Comparison of ENCODE assay signal across 8 cellular contexts in genomic region chr12:121060149-121061001, GRCh38. TPM values are rescaled to one million over a fixed set of nuclear protein-coding genes. Genes with fewer than 3 reads are reported as not detected.
DNase-seq lines count a peak whose midpoint lies in the region; ATAC-seq, FAIRE-seq and TF ChIP-seq lines count a peak whose summit lies in the region.

No MANE protein-coding gene starts in this region.

- H3K27me3 ChIP-seq in H1 (replicated peaks in 1 of 4; ENCODE audit: control insufficient read depth in 3 of 4, extremely low read depth in 1 of 4, insufficient read depth in 3 of 4, low read length in 3 of 4) (no peaks in the 10 kb centered on the region), suprapubic skin (no peaks in the 10 kb centered on the region)

- no peak overlapping the region for H2BK5ac ChIP-seq in H1 (ENCODE audit: low read depth, low read length)

- H3K79me2 ChIP-seq in H1 (ENCODE audit: control insufficient read depth in 1 of 2, insufficient read depth in 2 of 2, low read length in 2 of 2) = no peaks in the 10 kb centered on the region

- H3K36me3 Mint-ChIP-seq in activated CD4-positive, alpha-beta memory T cell treated with anti-CD3 and anti-CD28 coated beads for 36 hours = no peaks in the 10 kb centered on the region

- peak; percentile 62 for TF ChIP-seq CTCF in AG09309 (IDR thresholded peaks at IDR 0.05; ENCODE audit: control insufficient read depth, insufficient read depth, low read depth, low read length, missing control alignments)
- peak; percentile 41 to 57 (median 53) for TF ChIP-seq CTCF in H1 (IDR thresholded peaks at IDR 0.05; ENCODE audit: control extremely low read depth in 1 of 3, insufficient read depth in 1 of 3, low read depth in 1 of 3, low read length in 3 of 3)
- TF ChIP-seq CTCF in suprapubic skin (IDR thresholded peaks at IDR 0.05) = peak; percentile 37 to 42

- no peak overlapping the region for H4K5ac ChIP-seq in H1 (ENCODE audit: insufficient read length, low read depth, low read length)

- H2BK120ac ChIP-seq in H1 (replicated peaks; ENCODE audit: low read depth, low read length) = no peak overlapping the region

- H3K9me3 ChIP-seq in H1 (ENCODE audit: insufficient read depth in 2 of 2, low read depth in 1 of 2, low read length in 1 of 2) = no peaks in the 10 kb centered on the region
- no peaks in the 10 kb centered on the region for H3K9me3 ChIP-seq in suprapubic skin

- no peak overlapping the region for H2AK5ac ChIP-seq in H1 (ENCODE audit: low read depth, low read length)

- no peak overlapping the region; the same call in 1 of the 2 replicates for H2BK12ac ChIP-seq in H1 (ENCODE audit: low read depth, low read length)

- H3K27me3 Mint-ChIP-seq in activated CD4-positive, alpha-beta memory T cell treated with anti-CD3 and anti-CD28 coated beads for 36 hours = no peaks in the 10 kb centered on the region

- no peaks in the 10 kb centered on the region for H3K79me1 ChIP-seq in H1 (ENCODE audit: low read depth, low read length)

- DNase-seq in AG09309 (ENCODE audit: low read depth) = no peak
- peak; percentile 55 for DNase-seq in GM18507 (ENCODE audit: extremely low spot score, insufficient read length, low read depth)
- peak; percentile 12 for DNase-seq in NCI-H345 treated with DMSO at 0.1 percent for 48 hours (lab: John Stamatoyannopoulos, UW; ENCODE audit: unreplicated experiment)
- DNase-seq in activated CD4-positive, alpha-beta memory T cell treated with anti-CD3 and anti-CD28 coated beads for 36 hours = peak; percentile 74
- DNase-seq in H1 (ENCODE audit: low read depth in 1 of 2, low spot score in 2 of 2) = peak; percentile 17 to 84
- DNase-seq in midbrain (lab: John Stamatoyannopoulos, UW) = peak; percentile 42
- no peak for DNase-seq in suprapubic skin (ENCODE audit: low spot score in 2 of 2)

- H4K8ac ChIP-seq in H1 (ENCODE audit: extremely low read depth, insufficient read depth, low read length) = peak overlapping the region; percentile 91

- H3K4me1 ChIP-seq in H1 (replicated peaks in 1 of 4; ENCODE audit: control insufficient read depth in 3 of 4, insufficient read depth in 4 of 4, low read length in 3 of 4) (peaks cover 0 to 3% (median 0%) of the 10 kb centered on the region in 4 experiments; a peak in 1 of 7 replicates), suprapubic skin (peaks cover 16% of the 10 kb centered on the region)

- H3K4ac ChIP-seq in H1 (replicated peaks; ENCODE audit: insufficient read length, low read depth, low read length) = no peak overlapping the region

- H3K9me3 Mint-ChIP-seq in activated CD4-positive, alpha-beta memory T cell treated with anti-CD3 and anti-CD28 coated beads for 36 hours = no peaks in the 10 kb centered on the region

- H3K4me3 ChIP-seq in AG09309 (ENCODE audit: control insufficient read depth, low read depth, low read length) (peak overlapping the region; percentile 39), H1 (ENCODE audit: extremely low read depth in 1 of 4, insufficient read depth in 2 of 4, low read depth in 3 of 4, low read length in 4 of 4) (peak overlapping the region in 3 of 4 experiments; percentile 12 to 46 (median 29); a peak in 5 of 8 replicates), suprapubic skin (peak overlapping the region; percentile 30)

- no peak overlapping the region for H2BK15ac ChIP-seq in H1 (ENCODE audit: low read length)

- no peak overlapping the region for H4K91ac ChIP-seq in H1 (replicated peaks; ENCODE audit: insufficient read length, low read length)

- H3K4me2 ChIP-seq in H1 (ENCODE audit: insufficient read depth in 1 of 2, low read depth in 2 of 2, low read length in 2 of 2) = peak overlapping the region; percentile 3 to 62; a peak in 3 of 4 replicates

- ATAC-seq in HG02970 (IDR thresholded peaks at IDR 0.05; ENCODE audit: low FRiP score, unreplicated experiment) = peak; percentile 60

- peak overlapping the region; percentile 59; the same call in 1 of the 2 replicates for H3K27ac ChIP-seq in H1 (ENCODE audit: low read depth, low read length)
- peak overlapping the region; percentile 53 for H3K27ac ChIP-seq in suprapubic skin

- 47% methylated on average over 16 of the region's 16 CpGs; no CpG with 5 or more reads in 1 of the 2 experiments for WGBS in H1 (ENCODE audit: extremely low coverage in 1 of 2, insufficient coverage in 1 of 2, insufficient read length in 1 of 2, insufficient replicate concordance in 2 of 2, low coverage in 1 of 2, low lambda C conversion rate in 2 of 2, missing lambda C conversion rate in 1 of 2), 2 experiments
- WGBS in suprapubic skin = 58% methylated on average over 16 of the region's 16 CpGs

- no peak overlapping the region for H2BK20ac ChIP-seq in H1 (ENCODE audit: low read length)

- TF ChIP-seq POLR2A in H1 (IDR thresholded peaks at IDR 0.05; ENCODE audit: control extremely low read depth in 1 of 2, low read depth in 2 of 2, low read length in 2 of 2) (no peak), suprapubic skin (IDR thresholded peaks at IDR 0.05) (no peak)

- H3K4me1 Mint-ChIP-seq in activated CD4-positive, alpha-beta memory T cell treated with anti-CD3 and anti-CD28 coated beads for 36 hours (ENCODE audit: low read depth) = peaks cover 11% of the 10 kb centered on the region

- peak overlapping the region; percentile 87 for H3K27ac Mint-ChIP-seq in activated CD4-positive, alpha-beta memory T cell treated with anti-CD3 and anti-CD28 coated beads for 36 hours

- H3K9ac ChIP-seq in H1 (replicated peaks in 1 of 4; ENCODE audit: extremely low read depth in 1 of 4, low read depth in 3 of 4, low read length in 3 of 4) = peak overlapping the region in 1 of 4 experiments; percentile 20; a peak in 1 of 7 replicates

- peak overlapping the region; percentile 98 for H2AFZ ChIP-seq in H1 (ENCODE audit: low read length)

- H4K20me1 ChIP-seq in H1 (replicated peaks in 1 of 2; ENCODE audit: control insufficient read depth in 1 of 2, insufficient read depth in 2 of 2, low read length in 2 of 2) = no peaks in the 10 kb centered on the region

- peak; percentile 52 to 61 for TF ChIP-seq RAD21 in H1 (IDR thresholded peaks at IDR 0.05 in 1 of 2, conservative IDR thresholded peaks at IDR 0.05 in 1 of 2; ENCODE audit: low read depth in 2 of 2, low read length in 2 of 2)

- POLR2A ChIA-PET in activated CD4-positive, alpha-beta memory T cell treated with anti-CD3 and anti-CD28 coated beads for 36 hours (lab: Charles Lee) = interaction anchor here (1.0 to 1.5 kb wide), 4 partner anchors 12 to 340 kb away, joined by 3 to 5 read pairs (median 3); partner anchors contain the start of genes OASL and RNF34
- POLR2A ChIA-PET in H1 (lab: Charles Lee; ENCODE audit: partially characterized antibody) = interaction anchor here (0.7 kb wide), 2 partner anchors 30 to 830 kb away, joined by 3 read pairs; no protein-coding TSS in a partner anchor

- intact Hi-C loops in activated CD4-positive, alpha-beta memory T cell treated with anti-CD3 and anti-CD28 coated beads for 36 hours (cut with micrococcal nuclease) = loop anchor here (1.0 to 2.0 kb wide), 5 partner anchors 21 to 170 kb away; partner anchors contain the start of gene OASL

- H3K36me3 ChIP-seq in H1 (ENCODE audit: control insufficient read depth in 2 of 4, insufficient read depth in 4 of 4, low read length in 3 of 4) (no peaks in the 10 kb centered on the region), suprapubic skin (no peaks in the 10 kb centered on the region)

- CTCF ChIA-PET in activated CD4-positive, alpha-beta memory T cell treated with anti-CD3 and anti-CD28 coated beads for 36 hours (lab: Charles Lee) = interaction anchor here (0.6 to 6.4 kb wide), 44 partner anchors 9 to 585 kb away, joined by 3 to 72 read pairs (median 4); partner anchors contain the start of genes C12orf43, OASL and POP5
- CTCF ChIA-PET in H1 (lab: Charles Lee; ENCODE audit: partially characterized antibody) = interaction anchor here (0.6 to 4.1 kb wide), 43 partner anchors 8 to 766 kb away, joined by 3 to 26 read pairs (median 5); partner anchors contain the start of gene C12orf43

- FAIRE-seq in GM18507 (lab: Jason Lieb, UNC) (peak; percentile 95), H1 (lab: Jason Lieb, UNC) (no peak)

- H3K18ac ChIP-seq in H1 (ENCODE audit: extremely low read depth, low read length) = no peak overlapping the region

- no peak overlapping the region for H3K23ac ChIP-seq in H1 (ENCODE audit: insufficient read length)

- no peak overlapping the region for H3K56ac ChIP-seq in H1 (replicated peaks; ENCODE audit: insufficient read length, low read depth, low read length)

- H3K14ac ChIP-seq in H1 (ENCODE audit: insufficient read length) = no peak overlapping the region

- peak overlapping the region; percentile 70 for H3K4me3 Mint-ChIP-seq in activated CD4-positive, alpha-beta memory T cell treated with anti-CD3 and anti-CD28 coated beads for 36 hours

- no peaks in the 10 kb centered on the region; the same call in 1 of the 2 replicates for H3K23me2 ChIP-seq in H1 (ENCODE audit: low read depth, low read length)

- no peak for TF ChIP-seq EP300 in H1 (IDR thresholded peaks at IDR 0.05; ENCODE audit: borderline replicate concordance in 1 of 2, low read depth in 2 of 2, low read length in 2 of 2)
- TF ChIP-seq EP300 in suprapubic skin (IDR thresholded peaks at IDR 0.05) = no peak

RNA-seq across cellular contexts. Expression of gene OASL, which starts 21.3 kb away (rescaled TPM):
- total RNA-seq in activated CD4-positive, alpha-beta memory T cell treated with anti-CD3 and anti-CD28 coated beads for 36 hours = 10 to 100 TPM; 21.9 to 26.5 TPM
- total RNA-seq in H1 (2021; fragmentation: NEBNext Ultra II Directional; extraction: Animal tissue kit (Norgen Biotek cat#: 25700)) = not detected in 2 replicates
- not detected in 2 replicates for polyA plus RNA-seq in H1 (2011; rRNA removed)
- not detected for polyA plus RNA-seq in H1 (2011; cell fraction: cytosol; rRNA removed)
- polyA plus RNA-seq in H1 (2011; cell fraction: nucleus; rRNA removed) = not detected
- polyA plus RNA-seq in H1 (2012, experiment 1 of 2) = not detected in 4 replicates
- not detected for polyA plus RNA-seq in H1 (2012, experiment 2 of 2)
- not detected for polyA plus RNA-seq in H1 (2013, experiment 1 of 2)
- not detected for polyA plus RNA-seq in H1 (2013, experiment 2 of 2)
- polyA minus RNA-seq in H1 (2011; rRNA and poly(A)+ RNA removed) = not detected in 2 replicates
- polyA minus RNA-seq in H1 (2011; cell fraction: cytosol; rRNA and poly(A)+ RNA removed) = not detected
- polyA minus RNA-seq in H1 (2011; cell fraction: nucleus; rRNA and poly(A)+ RNA removed) = not detected
- under 1 TPM in 3 of 4 donors, not detected in 1; 0.53 to 0.91 (median 0.64) TPM for total RNA-seq in suprapubic skin

RNA-seq across cellular contexts. Expression of gene C12orf43, which starts 44.1 kb away (rescaled TPM):
- 10 to 100 TPM; 19.4 to 19.6 TPM for total RNA-seq in activated CD4-positive, alpha-beta memory T cell treated with anti-CD3 and anti-CD28 coated beads for 36 hours
- total RNA-seq in H1 (2021; fragmentation: NEBNext Ultra II Directional; extraction: Animal tissue kit (Norgen Biotek cat#: 25700)) = 22.3 and 23.7 TPM in 2 replicates
- 9.2 and 12.3 TPM in 2 replicates for polyA plus RNA-seq in H1 (2011; rRNA removed)
- 18.5 TPM for polyA plus RNA-seq in H1 (2011; cell fraction: cytosol; rRNA removed)
- polyA plus RNA-seq in H1 (2011; cell fraction: nucleus; rRNA removed) = 18.9 TPM
- 14.1 to 23.5 TPM (median 18.3 TPM) in 4 replicates for polyA plus RNA-seq in H1 (2012, experiment 1 of 2)
- 11.5 TPM for polyA plus RNA-seq in H1 (2012, experiment 2 of 2)
- polyA plus RNA-seq in H1 (2013, experiment 1 of 2) = 17.1 TPM
- 16.8 TPM for polyA plus RNA-seq in H1 (2013, experiment 2 of 2)
- 7.4 and 9.7 TPM in 2 replicates for polyA minus RNA-seq in H1 (2011; rRNA and poly(A)+ RNA removed)
- 11.4 TPM for polyA minus RNA-seq in H1 (2011; cell fraction: cytosol; rRNA and poly(A)+ RNA removed)
- 11.0 TPM for polyA minus RNA-seq in H1 (2011; cell fraction: nucleus; rRNA and poly(A)+ RNA removed)
- 10 to 100 TPM in 1 of 4 donors, 1 to 10 TPM in 3; 5.4 to 14.8 (median 7.1) TPM for total RNA-seq in suprapubic skin

Comparison
In these comparisons a context has a peak if more than half of its experiments do, and no peak if none do; other contexts are left out.
1. DNase-seq: peak in GM18507 (single experiment), NCI-H345 treated with DMSO at 0.1 percent for 48 hours (single experiment), activated CD4-positive, alpha-beta memory T cell treated with anti-CD3 and anti-CD28 coated beads for 36 hours (single experiment), H1 (2 of 2) and midbrain (single experiment); none in AG09309 (single experiment) and suprapubic skin (0 of 2).
2. RNA of gene OASL, which starts 21.3 kb away (total RNA-seq): 21.9 to 26.5 TPM in activated CD4-positive, alpha-beta memory T cell treated with anti-CD3 and anti-CD28 coated beads for 36 hours; 0.53 to 0.91 TPM in suprapubic skin and not detected in H1; every median in the first group is over 10 times any median in the second.
3. Peak in every context shown above with its lines, with median percentiles within 50 percentile points of each other: H3K4me3 ChIP-seq and CTCF ChIP-seq.